8 cellular contexts compared by ENCODE assay signal in the genomic region with DNA sequence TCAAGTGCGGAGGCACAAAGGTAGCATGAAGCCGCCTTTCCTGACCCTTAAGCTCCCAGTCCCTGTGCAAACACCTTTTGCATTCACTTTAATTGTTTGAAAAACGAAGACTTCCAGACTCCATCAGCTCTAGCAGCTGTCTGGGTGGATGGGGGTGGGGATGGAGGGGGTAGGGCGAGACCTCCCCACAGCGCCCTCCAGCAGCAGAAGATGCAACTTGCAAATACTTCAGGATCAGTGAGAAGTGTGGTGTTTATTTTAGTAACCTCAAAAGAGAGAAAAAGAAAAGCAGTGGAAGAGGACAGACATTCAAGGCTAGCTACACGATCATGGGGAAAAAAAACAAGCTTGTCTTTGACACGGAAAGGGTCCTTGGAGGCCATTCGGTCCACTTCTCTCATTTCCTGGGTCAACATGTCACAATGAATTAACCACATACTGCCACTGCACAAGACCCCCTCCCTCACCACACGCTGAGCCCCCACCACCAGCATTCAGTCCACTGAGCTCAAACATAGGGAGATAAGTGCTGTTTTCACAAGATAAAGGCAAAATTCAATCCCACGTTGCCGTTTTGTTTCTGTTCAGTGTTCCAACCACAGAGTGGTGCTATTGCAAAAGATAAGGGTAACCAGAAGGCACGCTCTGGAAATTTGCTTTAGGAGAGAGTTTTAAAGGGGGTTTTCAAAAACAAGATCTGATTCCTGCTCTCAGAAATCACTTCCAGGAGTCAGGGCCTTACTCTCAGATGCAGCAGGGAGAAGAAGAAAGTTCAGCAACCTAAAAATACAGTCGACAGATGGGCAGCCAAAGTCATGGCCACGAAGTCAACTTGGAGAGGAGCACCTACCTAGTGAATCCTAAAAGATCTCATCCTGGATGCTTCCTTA. TPM values are rescaled to one million over a fixed set of nuclear protein-coding genes. Genes with fewer than 3 reads are reported as not detected.
DNase-seq lines count a peak whose midpoint lies in the region; ATAC-seq and TF ChIP-seq lines count a peak whose summit lies in the region.

No MANE protein-coding gene starts in this region.

- H3K27ac ChIP-seq in DOHH2 (ENCODE audit: low read depth, low read length) = no peak overlapping the region
- no peak overlapping the region for H3K27ac ChIP-seq in neural cell (ENCODE audit: low read length)

- H3K79me2 ChIP-seq in DOHH2 (ENCODE audit: control insufficient read depth, low read length) (no peaks in the 10 kb centered on the region), neural cell (replicated peaks; ENCODE audit: insufficient read depth, low read length) (no peaks in the 10 kb centered on the region)

- H3K9me3 ChIP-seq in DOHH2 (ENCODE audit: control insufficient read depth, insufficient read depth, low read length) = no peaks in the 10 kb centered on the region
- no peaks in the 10 kb centered on the region for H3K9me3 ChIP-seq in neural cell (ENCODE audit: low read length)

- H2AFZ ChIP-seq in neural cell (ENCODE audit: low read depth, low read length) = no peak overlapping the region

- no peaks in the 10 kb centered on the region for H3K9me2 ChIP-seq in DOHH2 (replicated peaks; ENCODE audit: control insufficient read depth, low read length)
- no peaks in the 10 kb centered on the region for H3K9me2 ChIP-seq in neural cell (ENCODE audit: insufficient read depth, low read length)

- DNase-seq in NCI-H146 (lab: John Stamatoyannopoulos, UW) (peak; percentile 65), dermis microvascular lymphatic vessel endothelial cell (ENCODE audit: low read depth in 2 of 2) (peak; percentile 35 to 43), activated gamma-delta T cell (lab: John Stamatoyannopoulos, UW) (no peak), LoVo (ENCODE audit: low spot score) (no peak)

- peak; percentile 78 for TF ChIP-seq CTCF in DOHH2 (IDR thresholded peaks at IDR 0.05; ENCODE audit: low read depth, low read length, poor library complexity, severe bottlenecking)
- peak; percentile 87 for TF ChIP-seq CTCF in neural cell (IDR thresholded peaks at IDR 0.05; ENCODE audit: poor library complexity, severe bottlenecking)

- peak overlapping the region; percentile 35 for H3K4me3 ChIP-seq in DOHH2 (ENCODE audit: low read length)
- H3K4me3 ChIP-seq in neural cell (ENCODE audit: low read length) = no peak overlapping the region

- peaks cover 30% of the 10 kb centered on the region for H3K27me3 ChIP-seq in DOHH2 (ENCODE audit: control insufficient read depth, low read length)
- H3K27me3 ChIP-seq in neural cell (ENCODE audit: insufficient read depth, low read depth, low read length) = peaks cover 56% of the 10 kb centered on the region

- H3K9ac ChIP-seq in neural cell (ENCODE audit: low read length) = no peak overlapping the region

- no peaks in the 10 kb centered on the region for H3K36me3 ChIP-seq in DOHH2 (ENCODE audit: control insufficient read depth, low read length)
- no peaks in the 10 kb centered on the region for H3K36me3 ChIP-seq in neural cell (ENCODE audit: insufficient read depth, low read length)

- H3K4me1 ChIP-seq in DOHH2 (ENCODE audit: control insufficient read depth, low read length) = peaks cover 31% of the 10 kb centered on the region

- H4K20me1 ChIP-seq in DOHH2 (ENCODE audit: control insufficient read depth, insufficient read depth, low read depth, low read length) = no peaks in the 10 kb centered on the region
- no peaks in the 10 kb centered on the region for H4K20me1 ChIP-seq in neural cell (ENCODE audit: insufficient read depth)

- H3K4me2 ChIP-seq in DOHH2 (ENCODE audit: low read length) = peak overlapping the region; percentile 56
- no peak overlapping the region for H3K4me2 ChIP-seq in neural cell (ENCODE audit: low read length)

- no peak for TF ChIP-seq EP300 in neural cell (conservative IDR thresholded peaks at IDR 0.05; ENCODE audit: poor library complexity, severe bottlenecking)

- no peaks in the 10 kb centered on the region for H3F3A ChIP-seq in DOHH2 (ENCODE audit: control insufficient read depth, insufficient read depth)
- no peaks in the 10 kb centered on the region for H3F3A ChIP-seq in neural cell (ENCODE audit: insufficient read depth, low read length, poor library complexity, severe bottlenecking)

- no peak for ATAC-seq in HG03565 (IDR thresholded peaks at IDR 0.05; ENCODE audit: unreplicated experiment)
- no peak for ATAC-seq in HG03442 (IDR thresholded peaks at IDR 0.05; ENCODE audit: unreplicated experiment)

- peak; percentile 90 for TF ChIP-seq RAD21 in neural cell (conservative IDR thresholded peaks at IDR 0.05)

TF ChIP-seq in neural cell, 6 proteins besides CTCF, POLR2A, EP300 and RAD21:
- no peak for TF ChIP-seq EZH2 (IDR thresholded peaks at IDR 0.05; ENCODE audit: borderline replicate concordance, insufficient read depth, low read length, poor library complexity, severe bottlenecking)
- TF ChIP-seq SMC3 (conservative IDR thresholded peaks at IDR 0.05; ENCODE audit: poor library complexity) = peak; percentile 90
TF ChIP-seq in neural cell: peak in this region for 1.

RNA-seq across cellular contexts. Expression of a gene that starts 3.3 kb away (rescaled TPM):
- total RNA-seq in dermis microvascular lymphatic vessel endothelial cell = not detected in 2 replicates
- polyA plus RNA-seq in neural cell = not detected in 2 replicates
- polyA minus RNA-seq in neural cell = not detected in 2 replicates

Comparison
In these comparisons a context has a peak if more than half of its experiments do, and no peak if none do; other contexts are left out.
1. DNase-seq: peak in NCI-H146 (single experiment) and dermis microvascular lymphatic vessel endothelial cell (2 of 2); none in activated gamma-delta T cell (single experiment) and LoVo (single experiment).